In the genomic region with DNA sequence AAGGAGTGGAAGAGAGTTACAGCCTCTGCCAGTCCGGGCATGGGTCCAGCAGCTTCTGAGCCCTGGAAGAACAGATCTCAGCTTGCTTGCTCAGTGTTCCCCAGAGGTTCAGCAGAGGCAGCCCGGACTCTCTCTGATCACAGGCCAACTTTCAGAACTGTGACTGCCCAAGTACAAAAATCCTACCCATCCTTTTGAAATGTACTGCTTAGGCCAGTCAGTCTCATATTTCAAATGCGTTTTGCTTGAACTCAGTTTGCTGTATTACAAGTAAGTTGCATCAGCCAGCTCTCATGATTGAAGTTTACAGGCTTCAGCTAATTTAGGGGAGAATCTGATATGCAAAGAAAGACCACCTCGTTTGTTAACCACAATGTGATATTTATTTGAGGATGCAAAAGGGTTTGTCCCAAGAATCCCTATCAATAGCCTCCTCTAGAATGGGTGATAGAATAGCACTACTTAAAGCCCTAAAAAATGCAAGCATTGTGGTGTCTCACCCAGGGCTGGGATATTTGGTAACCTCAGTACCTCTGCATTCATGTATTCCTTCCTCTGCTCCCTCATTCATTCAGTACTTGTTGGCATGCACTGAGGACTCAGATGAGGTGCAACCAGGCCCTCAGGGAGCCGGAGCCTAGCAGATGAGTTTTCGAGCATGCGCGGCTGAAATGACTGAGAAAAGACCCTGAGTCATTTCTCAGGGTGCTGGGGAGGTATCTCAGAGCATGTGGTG, we compare ENCODE assay signal across 8 cellular contexts. TPM values are rescaled to one million over a fixed set of nuclear protein-coding genes. Genes with fewer than 3 reads are reported as not detected.
DNase-seq lines count a peak whose midpoint lies in the region; ATAC-seq and TF ChIP-seq lines count a peak whose summit lies in the region.

No MANE protein-coding gene starts in this region.

- ATAC-seq in stimulated activated effector memory CD8-positive, alpha-beta T cell treated with anti-CD3 and anti-CD28 coated beads, Interleukin-12 subunit alpha, Interleukin-12 subunit beta, amount 100 ng/mL, for 72 hours, result peak; percentile 67
- ATAC-seq in HG03354 (IDR thresholded peaks at IDR 0.05; ENCODE audit: poor library complexity, severe bottlenecking, unreplicated experiment), result no peak

- no peak overlapping the region for H3K4me3 ChIP-seq in AG04450 (ENCODE audit: low read depth, low read length)

- no peaks in the 10 kb centered on the region for H3K4me1 Mint-ChIP-seq in glutamatergic neuron (ENCODE audit: low read depth, unreplicated experiment)
- peaks cover 22% of the 10 kb centered on the region for H3K4me1 Mint-ChIP-seq in stimulated activated effector memory CD8-positive, alpha-beta T cell treated with anti-CD3 and anti-CD28 coated beads, Interleukin-12 subunit alpha, Interleukin-12 subunit beta, amount 100 ng/mL, for 72 hours

- DNase-seq in AG04450 (ENCODE audit: low read depth, low spot score), result peak; percentile 90
- DNase-seq in HCEC 1CT, result peak; percentile 9
- peak; percentile 97 for DNase-seq in SW480 (ENCODE audit: low spot score)
- DNase-seq in glutamatergic neuron, result no peak
- peak in 1 of 2 donors; percentile 57 for DNase-seq in stimulated activated effector memory CD8-positive, alpha-beta T cell treated with anti-CD3 and anti-CD28 coated beads, Interleukin-12 subunit alpha, Interleukin-12 subunit beta, amount 100 ng/mL, for 72 hours (ENCODE audit: low spot score in 2 of 2)
- no peak for DNase-seq in CD1c-positive myeloid dendritic cell (ENCODE audit: extremely low spot score)
- DNase-seq in stimulated activated naive CD4-positive, alpha-beta T cell treated with Interleukin-2 at 50 U/mL for 16 hours (lab: John Stamatoyannopoulos, UW), result no peak

- peak overlapping the region; percentile 80 for H3K27ac Mint-ChIP-seq in glutamatergic neuron (ENCODE audit: unreplicated experiment)
- H3K27ac Mint-ChIP-seq in stimulated activated effector memory CD8-positive, alpha-beta T cell treated with anti-CD3 and anti-CD28 coated beads, Interleukin-12 subunit alpha, Interleukin-12 subunit beta, amount 100 ng/mL, for 72 hours, result peak overlapping the region; percentile 69

- H3K4me3 Mint-ChIP-seq in glutamatergic neuron (ENCODE audit: unreplicated experiment), result no peak overlapping the region
- H3K4me3 Mint-ChIP-seq in stimulated activated effector memory CD8-positive, alpha-beta T cell treated with anti-CD3 and anti-CD28 coated beads, Interleukin-12 subunit alpha, Interleukin-12 subunit beta, amount 100 ng/mL, for 72 hours, result no peak overlapping the region

- H3K27me3 ChIP-seq in AG04450 (ENCODE audit: control insufficient read depth, insufficient read depth, low read length), result no peaks in the 10 kb centered on the region

- peak overlapping the region; percentile 99 for H3K27ac ChIP-seq in AG04450 (ENCODE audit: low read depth, low read length)

- CTCF ChIA-PET in AG04450 (lab: Charles Lee), result interaction anchor here (0.8 kb wide), 1 partner anchor 19 kb away, joined by 3 read pairs; no protein-coding TSS in a partner anchor

- POLR2A ChIA-PET in AG04450 (lab: Yijun Ruan, JAX), result interaction anchor here (1.0 to 1.3 kb wide), 2 partner anchors 19 to 41 kb away, joined by 3 to 4 read pairs; no protein-coding TSS in a partner anchor

- TF ChIP-seq CTCF in AG04450 (IDR thresholded peaks at IDR 0.05; ENCODE audit: low read depth, low read length) (no peak), glutamatergic neuron (IDR thresholded peaks at IDR 0.05; ENCODE audit: partially characterized antibody, unreplicated experiment) (no peak)

- no peaks in the 10 kb centered on the region for H3K9me3 ChIP-seq in AG04450 (ENCODE audit: control insufficient read depth, insufficient read depth, low read length)

- peaks cover 1% of the 10 kb centered on the region for H3K27me3 Mint-ChIP-seq in glutamatergic neuron (ENCODE audit: unreplicated experiment)

- H3K36me3 Mint-ChIP-seq in glutamatergic neuron (ENCODE audit: unreplicated experiment), result no peaks in the 10 kb centered on the region
- peaks cover 98% of the 10 kb centered on the region for H3K36me3 Mint-ChIP-seq in stimulated activated effector memory CD8-positive, alpha-beta T cell treated with anti-CD3 and anti-CD28 coated beads, Interleukin-12 subunit alpha, Interleukin-12 subunit beta, amount 100 ng/mL, for 72 hours

- no peaks in the 10 kb centered on the region for H3K9me3 Mint-ChIP-seq in glutamatergic neuron (ENCODE audit: unreplicated experiment)
- H3K9me3 Mint-ChIP-seq in stimulated activated effector memory CD8-positive, alpha-beta T cell treated with anti-CD3 and anti-CD28 coated beads, Interleukin-12 subunit alpha, Interleukin-12 subunit beta, amount 100 ng/mL, for 72 hours, result no peaks in the 10 kb centered on the region

RNA-seq across cellular contexts. Expression of a gene that starts 7.0 kb away (rescaled TPM):
- 58.5 and 60.3 TPM in 2 replicates for polyA plus RNA-seq in AG04450 (2011; rRNA removed)
- polyA minus RNA-seq in AG04450 (2011; rRNA and poly(A)+ RNA removed), result 41.7 and 47.9 TPM in 2 replicates
- total RNA-seq in glutamatergic neuron (ENCODE audit: unreplicated experiment), result 35.2 TPM

RNA-seq across cellular contexts. Expression of a gene that starts 7.2 kb away (rescaled TPM):
- 11.1 and 12.9 TPM in 2 replicates for polyA plus RNA-seq in AG04450 (2011; rRNA removed)
- 12.6 and 13.2 TPM in 2 replicates for polyA minus RNA-seq in AG04450 (2011; rRNA and poly(A)+ RNA removed)
- 24.3 TPM for total RNA-seq in glutamatergic neuron (ENCODE audit: unreplicated experiment)

RNA-seq across cellular contexts. Expression of a gene that starts 15.1 kb away (rescaled TPM):
- polyA plus RNA-seq in AG04450 (2011; rRNA removed), result 0.19 and 0.22 TPM in 2 replicates
- 0.30 and 1.2 TPM in 2 replicates for polyA minus RNA-seq in AG04450 (2011; rRNA and poly(A)+ RNA removed)
- not detected for total RNA-seq in glutamatergic neuron (ENCODE audit: unreplicated experiment)

RNA-seq across cellular contexts. Expression of a gene that starts 42.9 kb away (rescaled TPM):
- 77.2 and 98.7 TPM in 2 replicates for polyA plus RNA-seq in AG04450 (2011; rRNA removed)
- 65.7 and 79.6 TPM in 2 replicates for polyA minus RNA-seq in AG04450 (2011; rRNA and poly(A)+ RNA removed)
- 103 TPM for total RNA-seq in glutamatergic neuron (ENCODE audit: unreplicated experiment)

RNA-seq across cellular contexts. Expression of a gene that starts 45.6 kb away (rescaled TPM):
- 0.07 TPM in 1 of 2 replicates, not detected in the other for polyA plus RNA-seq in AG04450 (2011; rRNA removed)
- polyA minus RNA-seq in AG04450 (2011; rRNA and poly(A)+ RNA removed), result not detected in 2 replicates
- total RNA-seq in glutamatergic neuron (ENCODE audit: unreplicated experiment), result not detected

Comparison
In these comparisons a context has a peak if more than half of its experiments do, and no peak if none do; other contexts are left out.
1. DNase-seq: peak in AG04450 (single experiment), HCEC 1CT (single experiment) and SW480 (single experiment); none in glutamatergic neuron (single experiment), CD1c-positive myeloid dendritic cell (single experiment) and stimulated activated naive CD4-positive, alpha-beta T cell treated with Interleukin-2 at 50 U/mL for 16 hours (single experiment).